ENCODE assay signal across 8 cellular contexts in genomic region chr6:151391021-151391470, GRCh38. TPM values are rescaled to one million over a fixed set of nuclear protein-coding genes. Genes with fewer than 3 reads are reported as not detected.
DNase-seq lines count a peak whose midpoint lies in the region; ATAC-seq lines count a peak whose summit lies in the region.

No MANE protein-coding gene starts in this region.

- H3K4me1 Mint-ChIP-seq in effector memory CD8-positive, alpha-beta T cell (ENCODE audit: low read depth in 2 of 2): peaks cover 31 to 39% of the 10 kb centered on the region in 2 donors

- H3K9me3 Mint-ChIP-seq in effector memory CD8-positive, alpha-beta T cell: no peaks in the 10 kb centered on the region

- peak overlapping the region; percentile 61 for H3K4me2 ChIP-seq in mesenchymal stem cell (ENCODE audit: low read length, poor library complexity, severe bottlenecking)

- WGBS in mesenchymal stem cell: 1% methylated on average over 43 of the region's 53 CpGs

- no peaks in the 10 kb centered on the region for H3K9me3 ChIP-seq in mesenchymal stem cell (ENCODE audit: control insufficient read depth, low read length)

- H3K27me3 ChIP-seq in mesenchymal stem cell (ENCODE audit: control insufficient read depth in 1 of 2, insufficient read depth in 1 of 2, low read length in 2 of 2): no peaks in the 10 kb centered on the region

- H3K27ac Mint-ChIP-seq in effector memory CD8-positive, alpha-beta T cell: peak overlapping the region; percentile 95 to 96

- H3K36me3 Mint-ChIP-seq in effector memory CD8-positive, alpha-beta T cell (ENCODE audit: insufficient read depth): peaks cover 48% of the 10 kb centered on the region

- peak overlapping the region; percentile 66 for H2AK5ac ChIP-seq in mesenchymal stem cell (ENCODE audit: low read length, severe bottlenecking)

- ATAC-seq in HG02840 (IDR thresholded peaks at IDR 0.05; ENCODE audit: low FRiP score, unreplicated experiment): peak; percentile 14
- ATAC-seq in effector memory CD8-positive, alpha-beta T cell (replicated peaks): peak; percentile 10

- peak overlapping the region; percentile 94 to 95 for H3K4me3 Mint-ChIP-seq in effector memory CD8-positive, alpha-beta T cell

- H3K14ac ChIP-seq in mesenchymal stem cell (ENCODE audit: low read length in 2 of 2): peak overlapping the region; percentile 92 to 99

- peaks cover 3 to 5% of the 10 kb centered on the region in 2 experiments for H3K36me3 ChIP-seq in mesenchymal stem cell (ENCODE audit: control insufficient read depth in 1 of 2, insufficient read depth in 2 of 2, low read depth in 1 of 2, low read length in 2 of 2)

- no peak overlapping the region for H2AFZ ChIP-seq in mesenchymal stem cell (ENCODE audit: low read depth, low read length)

- peaks cover 6% of the 10 kb centered on the region for H3K79me1 ChIP-seq in mesenchymal stem cell (replicated peaks; ENCODE audit: low read length, poor library complexity, severe bottlenecking)

- H2BK120ac ChIP-seq in mesenchymal stem cell (ENCODE audit: low read depth, low read length): peak overlapping the region; percentile 99

- peak overlapping the region; percentile 77 to 99 for H3K4me3 ChIP-seq in mesenchymal stem cell (ENCODE audit: insufficient read depth in 1 of 2, low read depth in 1 of 2, low read length in 2 of 2)

- H2BK12ac ChIP-seq in mesenchymal stem cell (ENCODE audit: low read length in 2 of 2): peak overlapping the region; percentile 15 to 23

- peaks cover 11% of the 10 kb centered on the region for H3K4me1 ChIP-seq in mesenchymal stem cell (ENCODE audit: control insufficient read depth, insufficient read depth, low read depth, low read length)

- peak overlapping the region; percentile 91 for H3K27ac ChIP-seq in mesenchymal stem cell (ENCODE audit: low read length, poor library complexity, severe bottlenecking)

- H3K9ac ChIP-seq in mesenchymal stem cell (ENCODE audit: low read length): peak overlapping the region; percentile 91

- H3K4ac ChIP-seq in mesenchymal stem cell (ENCODE audit: low read depth in 1 of 2, low read length in 2 of 2): peak overlapping the region; percentile 96 to 98

- peak overlapping the region; percentile 99 for H4K91ac ChIP-seq in mesenchymal stem cell (ENCODE audit: low read length)

- peak overlapping the region; percentile 99 for H2BK15ac ChIP-seq in mesenchymal stem cell (ENCODE audit: low read depth, poor library complexity, severe bottlenecking)

- DNase-seq in NCI-H1417 (lab: John Stamatoyannopoulos, UW) (peak; percentile 51 to 91 (median 90)), NCI-H1417 treated with DMSO at 0.1 percent for 48 hours (lab: John Stamatoyannopoulos, UW) (no peak), NCI-H345 (lab: John Stamatoyannopoulos, UW) (peak; percentile 75), mesenchymal stem cell (peak; percentile 73)
- DNase-seq in activated CD8-positive, alpha-beta memory T cell treated with anti-CD3 and anti-CD28 coated beads for 1 hour (ENCODE audit: extremely low read depth in 1 of 2, low read depth in 1 of 2): peak; percentile 46 to 71
- peak; percentile 76 to 83 (median 80) for DNase-seq in effector memory CD8-positive, alpha-beta T cell
- peak; percentile 64 for DNase-seq in stimulated activated CD8-positive, alpha-beta memory T cell treated with anti-CD3 and anti-CD28 coated beads, Interleukin-12 subunit alpha, Interleukin-12 subunit beta, amount 100 ng/mL, for 1 hour (ENCODE audit: low read depth)

- H2BK5ac ChIP-seq in mesenchymal stem cell (ENCODE audit: low read depth, low read length, poor library complexity, severe bottlenecking): peak overlapping the region; percentile 91

- H4K8ac ChIP-seq in mesenchymal stem cell (ENCODE audit: low read length): peak overlapping the region; percentile 99

- peak overlapping the region; percentile 92 to 100 for H3K18ac ChIP-seq in mesenchymal stem cell (ENCODE audit: low read depth in 1 of 2, low read length in 2 of 2)

- H3K27me3 Mint-ChIP-seq in effector memory CD8-positive, alpha-beta T cell: no peaks in the 10 kb centered on the region

- H3K23ac ChIP-seq in mesenchymal stem cell (ENCODE audit: low read length in 2 of 2): peak overlapping the region in 1 of 2 experiments; percentile 75

RNA-seq across cellular contexts. Expression of gene ZBTB2, which starts 0.3 kb away (rescaled TPM):
- polyA plus RNA-seq in mesenchymal stem cell (2013, experiment 1 of 2): 18.4 TPM
- polyA plus RNA-seq in mesenchymal stem cell (2013, experiment 2 of 2): 18.0 TPM
